In the genomic region with DNA sequence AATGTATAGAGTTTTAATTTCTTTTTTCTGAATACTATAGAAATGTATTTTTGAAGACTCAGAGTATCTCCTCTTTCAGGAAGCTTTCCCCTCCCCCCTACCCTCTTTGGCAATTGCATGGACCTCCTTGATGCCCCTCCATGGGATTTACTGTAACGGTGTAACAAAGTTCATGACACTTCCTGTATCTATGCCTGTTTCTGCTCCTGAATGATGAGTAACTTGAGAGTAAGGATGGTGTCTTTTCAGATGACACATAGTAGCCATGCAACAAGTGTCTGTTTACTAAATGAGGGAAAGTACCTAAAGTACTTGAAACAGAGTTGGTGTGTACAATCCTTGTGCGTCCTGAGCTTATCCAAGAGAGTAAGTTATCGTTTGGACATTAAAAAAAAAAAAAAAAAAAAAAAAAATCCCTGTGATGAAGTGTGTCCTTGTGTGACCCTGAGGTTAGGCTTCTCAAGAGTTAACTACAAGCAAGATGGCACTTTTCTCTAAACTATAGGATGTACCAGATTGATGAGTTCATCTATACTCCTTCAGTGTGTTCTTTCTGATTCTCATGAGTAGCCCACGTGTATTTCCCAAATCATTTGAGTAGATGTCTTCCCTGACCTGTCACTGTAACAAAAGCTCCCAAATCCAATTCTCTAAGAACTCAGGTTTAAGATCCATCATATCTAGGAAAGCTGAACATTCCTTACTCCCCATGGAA, we compare ENCODE assay signal across 9 cellular contexts. TPM values are rescaled to one million over a fixed set of nuclear protein-coding genes. Genes with fewer than 3 reads are reported as not detected.
DNase-seq lines count a peak whose midpoint lies in the region; ATAC-seq and TF ChIP-seq lines count a peak whose summit lies in the region.
"Had no signal": no experiment of that assay in that cellular context is flagged by ENCODE, and none has a peak within 500 bp of the region (broad histone marks: within the 10 kb centered on the region; RNA-seq: fewer than 3 reads in every experiment).

No MANE protein-coding gene starts in this region.

- POLR2A ChIA-PET in RWPE1 (lab: Yijun Ruan, JAX; ENCODE audit: low non-redundant PET): no interaction called here

- no peaks in the 10 kb centered on the region for H4K20me1 ChIP-seq in osteoblast (ENCODE audit: insufficient read depth, low read length)

- H3K27me3 ChIP-seq in osteoblast (ENCODE audit: insufficient read depth, low read length): peaks cover 10% of the 10 kb centered on the region

- peaks cover 26% of the 10 kb centered on the region for H3K4me1 ChIP-seq in osteoblast (ENCODE audit: insufficient read depth, low read length)

- H3K9me3 ChIP-seq in osteoblast (ENCODE audit: low read depth, low read length): no peaks in the 10 kb centered on the region
- H3K9me3 ChIP-seq: A549 had no signal

- no peak overlapping the region for H3K27ac ChIP-seq in RWPE1
- H3K27ac ChIP-seq in osteoblast (ENCODE audit: low read depth, low read length): no peak overlapping the region
- H3K27ac ChIP-seq: A549 had no signal

- no peak for DNase-seq in activated CD4-positive, CD25-positive, alpha-beta regulatory T cell (lab: John Stamatoyannopoulos, UW)
- DNase-seq in RWPE1 (ENCODE audit: low spot score) (peak; percentile 12), osteoblast (ENCODE audit: insufficient read length, low spot score, missing footprints) (peak; percentile 36), H4 (ENCODE audit: low spot score) (no peak), NCI-H1694 treated with DMSO at 0.1 percent for 48 hours (lab: John Stamatoyannopoulos, UW) (no peak)
- DNase-seq in stimulated activated CD4-positive, alpha-beta T cell treated with anti-CD3 and anti-CD28 coated beads, Interleukin-1b, Interleukin-23, amount 100 ng/mL, for 48 hours: no peak

- CTCF ChIA-PET in RWPE1 (lab: Yijun Ruan, JAX): interaction anchor here (0.7 to 0.9 kb wide), 2 partner anchors 11 to 48 kb away, joined by 3 to 5 read pairs; no protein-coding TSS in a partner anchor

- no peak overlapping the region for H3K4me3 ChIP-seq in osteoblast (ENCODE audit: insufficient read depth, low read length)
- H3K4me3 ChIP-seq: A549 had no signal

- no peaks in the 10 kb centered on the region for H3K79me2 ChIP-seq in osteoblast (ENCODE audit: insufficient read depth, low read length)

- no peak overlapping the region for H3K4me2 ChIP-seq in osteoblast (ENCODE audit: insufficient read depth, low read length)
- H3K4me2 ChIP-seq: A549 had no signal

- H2AFZ ChIP-seq in osteoblast (ENCODE audit: low read length): no peak overlapping the region

- peak; percentile 90 for ATAC-seq in activated CD4-positive, CD25-positive, alpha-beta regulatory T cell treated with anti-CD3 and anti-CD28 coated beads, Interleukin-2, amount 50 U/mL, for 24 hours
- peak; percentile 72 for ATAC-seq in HG02623 (IDR thresholded peaks at IDR 0.05; ENCODE audit: unreplicated experiment)
- ATAC-seq: A549 had no signal

- TF ChIP-seq CTCF in RWPE1 (conservative IDR thresholded peaks at IDR 0.05; ENCODE audit: low read depth) (no peak), osteoblast (IDR thresholded peaks at IDR 0.05; ENCODE audit: extremely low read depth, low read depth, low read length) (no peak)

- H3K36me3 ChIP-seq in osteoblast (ENCODE audit: insufficient read depth, low read length): no peaks in the 10 kb centered on the region

RNA-seq across cellular contexts. Expression of a gene that starts 7.4 kb away (rescaled TPM):
- total RNA-seq in osteoblast: 64.2 and 67.3 TPM in 2 replicates
- total RNA-seq in H4 (2014; rRNA removed; shearing (Covaris generic)): 23.2 and 27.7 TPM in 2 replicates

Comparison
In these comparisons a context has a peak if more than half of its experiments do, and no peak if none do; other contexts are left out.
1. DNase-seq: peak in RWPE1 (single experiment) and osteoblast (single experiment); none in activated CD4-positive, CD25-positive, alpha-beta regulatory T cell (0 of 4), H4 (single experiment), NCI-H1694 treated with DMSO at 0.1 percent for 48 hours (single experiment) and stimulated activated CD4-positive, alpha-beta T cell treated with anti-CD3 and anti-CD28 coated beads, Interleukin-1b, Interleukin-23, amount 100 ng/mL, for 48 hours (single experiment).